8 cellular contexts compared by ENCODE assay signal in genomic region chr1:155940993-155941844, GRCh38. TPM values are rescaled to one million over a fixed set of nuclear protein-coding genes. Genes with fewer than 3 reads are reported as not detected.
A peak's percentile ranks its signal among the peaks of the same experiment; 100 is the strongest.
DNase-seq lines count a peak whose midpoint lies in the region; ATAC-seq, FAIRE-seq and TF ChIP-seq lines count a peak whose summit lies in the region.

RXFP4 (plus strand) TSS chr1:155941638; CDS start chr1:155941710, 72 bp downstream.

- H3K4me3 ChIP-seq in esophagus muscularis mucosa (no peak within 1 kb of the TSS), small intestine (ENCODE audit: low read depth in 1 of 2, low read length in 2 of 2) (peak within 1 kb of the TSS in 1 of 2 donors; percentile 60)

- H3K27me3 Mint-ChIP-seq in activated CD4-positive, alpha-beta T cell treated with anti-CD3 and anti-CD28 coated beads, Interleukin-2, amount 10 ng/mL, durations not matched to agents 24 days and 14 days, result no peaks in the 10 kb centered on the region

- H3K27me3 ChIP-seq in esophagus muscularis mucosa, result no peaks in the 10 kb centered on the region
- H3K27me3 ChIP-seq in small intestine (ENCODE audit: control insufficient read depth in 2 of 2, insufficient read depth in 2 of 2, low read length in 2 of 2), result no peaks in the 10 kb centered on the region

- 64% methylated on average over 7 of the region's 11 CpGs for WGBS in esophagus muscularis mucosa
- WGBS in small intestine, 3 donors, result 18 to 44% (median 31%) methylated on average over 11 of the region's 11 CpGs

- H3K36me3 Mint-ChIP-seq in activated CD4-positive, alpha-beta T cell treated with anti-CD3 and anti-CD28 coated beads, Interleukin-2, amount 10 ng/mL, durations not matched to agents 24 days and 14 days (ENCODE audit: low read depth), result peaks cover 17% of the 10 kb centered on the region

- TF ChIP-seq CTCF in esophagus muscularis mucosa (IDR thresholded peaks at IDR 0.05), result no peak

- no peak for FAIRE-seq in small intestine (lab: Jason Lieb, UNC)

- in situ Hi-C loops in SK-MEL-5 (cut with HindIII; ENCODE audit: low pct_unique_long_range_greater_than_20kb, low sequenced_read_pairs), result no loop called here

- peak within 1 kb of the TSS; percentile 32 for H3K4me3 Mint-ChIP-seq in activated CD4-positive, alpha-beta T cell treated with anti-CD3 and anti-CD28 coated beads, Interleukin-2, amount 10 ng/mL, durations not matched to agents 24 days and 14 days

- peak within 1 kb of the TSS; percentile 84 for H3K27ac Mint-ChIP-seq in activated CD4-positive, alpha-beta T cell treated with anti-CD3 and anti-CD28 coated beads, Interleukin-2, amount 10 ng/mL, durations not matched to agents 24 days and 14 days

- peaks cover 0 to 9% (median 8%) of the 10 kb centered on the region in 4 donors for H3K36me3 ChIP-seq in esophagus muscularis mucosa
- H3K36me3 ChIP-seq in small intestine (ENCODE audit: control insufficient read depth in 2 of 2, insufficient read depth in 2 of 2, low read length in 2 of 2), result no peaks in the 10 kb centered on the region

- ATAC-seq in GM18858 (IDR thresholded peaks at IDR 0.05; ENCODE audit: unreplicated experiment) (no peak), HG03432 (IDR thresholded peaks at IDR 0.05; ENCODE audit: unreplicated experiment) (no peak)

- H3K4me1 ChIP-seq in esophagus muscularis mucosa (peaks cover 58 to 79% (median 72%) of the 10 kb centered on the region in 4 donors), small intestine (ENCODE audit: control insufficient read depth in 2 of 2, insufficient read depth in 1 of 2, low read depth in 1 of 2, low read length in 1 of 2) (peaks cover 0 to 9% of the 10 kb centered on the region in 2 donors)

- intact Hi-C loops in activated CD4-positive, alpha-beta T cell treated with anti-CD3 and anti-CD28 coated beads, Interleukin-2, amount 10 ng/mL, durations not matched to agents 24 days and 14 days (cut with micrococcal nuclease), result no loop called here
- intact Hi-C loops in esophagus muscularis mucosa (cut with DNase I), result no loop called here

- TF ChIP-seq POLR2A in esophagus muscularis mucosa (IDR thresholded peaks at IDR 0.05; ENCODE audit: low read depth), result no peak

- H3K4me1 Mint-ChIP-seq in activated CD4-positive, alpha-beta T cell treated with anti-CD3 and anti-CD28 coated beads, Interleukin-2, amount 10 ng/mL, durations not matched to agents 24 days and 14 days, result peaks cover 43% of the 10 kb centered on the region

- TF ChIP-seq EP300 in esophagus muscularis mucosa (IDR thresholded peaks at IDR 0.05), result no peak

- H3K9me3 ChIP-seq in esophagus muscularis mucosa (no peaks in the 10 kb centered on the region), small intestine (ENCODE audit: control insufficient read depth, low read depth) (no peaks in the 10 kb centered on the region)

- peak within 1 kb of the TSS; percentile 51 to 72 (median 64) for H3K27ac ChIP-seq in esophagus muscularis mucosa (replicated peaks in 1 of 4)
- H3K27ac ChIP-seq in small intestine (ENCODE audit: low read depth in 1 of 2, low read length in 1 of 2), result peak within 1 kb of the TSS; percentile 95

- H3K9me3 Mint-ChIP-seq in activated CD4-positive, alpha-beta T cell treated with anti-CD3 and anti-CD28 coated beads, Interleukin-2, amount 10 ng/mL, durations not matched to agents 24 days and 14 days, result no peaks in the 10 kb centered on the region

- DNase-seq in activated CD4-positive, alpha-beta T cell treated with anti-CD3 and anti-CD28 coated beads, Interleukin-2, amount 10 ng/mL, durations not matched to agents 24 days and 14 days, result peak; percentile 64
- no peak for DNase-seq in activated CD4-positive, alpha-beta T cell treated with anti-CD3 and anti-CD28 coated beads for 4 hours
- DNase-seq in SK-MEL-5 (ENCODE audit: low read depth, low spot score) (peak; percentile 46), esophagus muscularis mucosa (ENCODE audit: extremely low spot score) (no peak), small intestine (peak; percentile 88), GDM1 (lab: John Stamatoyannopoulos, UW) (no peak)

RNA-seq across cellular contexts. Expression of gene RXFP4, which starts in this region (rescaled TPM):
- total RNA-seq in activated CD4-positive, alpha-beta T cell treated with anti-CD3 and anti-CD28 coated beads, Interleukin-2, amount 10 ng/mL, durations not matched to agents 24 days and 14 days, result not detected in 2 replicates
- total RNA-seq in SK-MEL-5 (2014; rRNA removed; shearing (Covaris generic)), result not detected in 2 replicates
- not detected in 2 replicates for polyA plus RNA-seq in SK-MEL-5 (2015; cell fraction: cytosol; rRNA removed)
- polyA plus RNA-seq in SK-MEL-5 (2015; cell fraction: nucleus; rRNA removed), result not detected in 2 replicates
- total RNA-seq in esophagus muscularis mucosa, result not detected
- 1 to 10 TPM in 1 of 3 donors, under 1 TPM in 1, not detected in 1; 0.82 to 1.3 TPM for polyA plus RNA-seq in small intestine

Comparison
In these comparisons a context has a peak if more than half of its experiments do, and no peak if none do; other contexts are left out.
1. Peak in DNase-seq in activated CD4-positive, alpha-beta T cell treated with anti-CD3 and anti-CD28 coated beads, Interleukin-2, amount 10 ng/mL, durations not matched to agents 24 days and 14 days; RNA of the gene not detected or under 1 TPM.
2. Peak in DNase-seq in SK-MEL-5; RNA of the gene not detected or under 1 TPM.